In genomic region chr1:68497358-68497698, GRCh38 we compare ENCODE assay signal across 8 cellular contexts. TPM values are rescaled to one million over a fixed set of nuclear protein-coding genes. Genes with fewer than 3 reads are reported as not detected.
DNase-seq lines count a peak whose midpoint lies in the region; TF ChIP-seq lines count a peak whose summit lies in the region.

No MANE protein-coding gene starts in this region.

- TF ChIP-seq CTCF in GM06990 (IDR thresholded peaks at IDR 0.05; ENCODE audit: insufficient read depth, low read length, poor library complexity, severe bottlenecking) (no peak), HFF-Myc (IDR thresholded peaks at IDR 0.05; ENCODE audit: low read depth, low read length, missing control alignments) (no peak), SK-N-SH (IDR thresholded peaks at IDR 0.05) (no peak), hepatocyte (IDR thresholded peaks at IDR 0.05; ENCODE audit: poor library complexity) (no peak), stomach (IDR thresholded peaks at IDR 0.05) (no peak)

- H3K9me3 ChIP-seq in SK-N-SH (no peaks in the 10 kb centered on the region), hepatocyte (ENCODE audit: low read depth) (no peaks in the 10 kb centered on the region), stomach (no peaks in the 10 kb centered on the region)

- H3K79me2 ChIP-seq in SK-N-SH (ENCODE audit: insufficient read depth) = peaks cover 42% of the 10 kb centered on the region
- H3K79me2 ChIP-seq in hepatocyte = peaks cover 14% of the 10 kb centered on the region

- H3K27me3 ChIP-seq in GM06990 (replicated peaks; ENCODE audit: control insufficient read depth, insufficient read depth, low read length) = no peaks in the 10 kb centered on the region
- H3K27me3 ChIP-seq in SK-N-SH (ENCODE audit: insufficient read depth) = no peaks in the 10 kb centered on the region
- H3K27me3 ChIP-seq in hepatocyte = no peaks in the 10 kb centered on the region
- H3K27me3 ChIP-seq in stomach = no peaks in the 10 kb centered on the region

- H3K4me3 ChIP-seq in GM06990 (replicated peaks; ENCODE audit: low read depth, low read length) (peak overlapping the region; percentile 97), HFF-Myc (replicated peaks; ENCODE audit: low read depth, low read length) (peak overlapping the region; percentile 99), SK-N-SH (ENCODE audit: low read depth in 2 of 2, low read length in 1 of 2) (peak overlapping the region; percentile 94 to 95), hepatocyte (peak overlapping the region; percentile 9), stomach (peak overlapping the region; percentile 62 to 73 (median 68))

- TF ChIP-seq RAD21 in SK-N-SH (IDR thresholded peaks at IDR 0.05; ENCODE audit: low read length) = no peak

- WGBS in SK-N-SH (ENCODE audit: low lambda C conversion rate) = 26% methylated on average over 3 of the region's 3 CpGs
- WGBS in hepatocyte (ENCODE audit: low lambda C conversion rate, missing lambda C conversion rate) = 13% methylated on average over 3 of the region's 3 CpGs
- WGBS in stomach, 5 donors = 0 to 10% (median 4%) methylated on average over 3 of the region's 3 CpGs

- peaks cover 7 to 13% of the 10 kb centered on the region in 2 experiments; a peak in 3 of 4 replicates for H3K4me1 ChIP-seq in SK-N-SH (ENCODE audit: control insufficient read depth in 1 of 2, insufficient read depth in 2 of 2, low read depth in 1 of 2, low read length in 1 of 2)
- H3K4me1 ChIP-seq in hepatocyte (ENCODE audit: insufficient read depth) = peaks cover 8% of the 10 kb centered on the region
- peaks cover 6 to 21% (median 17%) of the 10 kb centered on the region in 4 donors for H3K4me1 ChIP-seq in stomach

- CTCF ChIA-PET in SK-N-SH (lab: Yijun Ruan, JAX) = interaction anchor here (1.0 kb wide), 1 partner anchor 9 kb away, joined by 3 read pairs; no protein-coding TSS in a partner anchor

- H3K27ac ChIP-seq in SK-N-SH (ENCODE audit: low read depth in 2 of 2, low read length in 1 of 2) (peak overlapping the region; percentile 41 to 78; a peak in 3 of 4 replicates), hepatocyte (no peak overlapping the region), stomach (peak overlapping the region in 2 of 5 donors; percentile 46 to 55)

- H2AFZ ChIP-seq in SK-N-SH (ENCODE audit: low read depth) (peak overlapping the region; percentile 87), hepatocyte (peak overlapping the region; percentile 59)

- peaks cover 4% of the 10 kb centered on the region for H3F3A ChIP-seq in SK-N-SH (replicated peaks; ENCODE audit: insufficient read depth)

- H3K36me3 ChIP-seq in GM06990 (ENCODE audit: control insufficient read depth, insufficient read depth, low read length) (no peaks in the 10 kb centered on the region), SK-N-SH (replicated peaks in 1 of 2; ENCODE audit: control insufficient read depth in 1 of 2, insufficient read depth in 2 of 2, low read length in 1 of 2) (no peaks in the 10 kb centered on the region), hepatocyte (replicated peaks; ENCODE audit: insufficient read depth, low read depth) (no peaks in the 10 kb centered on the region), stomach (no peaks in the 10 kb centered on the region)

- TF ChIP-seq POLR2A in stomach (IDR thresholded peaks at IDR 0.05) = no peak

- no peak for TF ChIP-seq EP300 in SK-N-SH (IDR thresholded peaks at IDR 0.05; ENCODE audit: borderline replicate concordance in 1 of 2, low read depth in 1 of 2, low read length in 1 of 2)
- no peak for TF ChIP-seq EP300 in stomach (IDR thresholded peaks at IDR 0.05)

- H3K9me2 ChIP-seq in SK-N-SH (no peaks in the 10 kb centered on the region), hepatocyte (replicated peaks; ENCODE audit: insufficient read depth) (no peaks in the 10 kb centered on the region)

- peak overlapping the region; percentile 96 for H3K4me2 ChIP-seq in SK-N-SH
- peak overlapping the region; percentile 95 for H3K4me2 ChIP-seq in hepatocyte

- POLR2A ChIA-PET in SK-N-SH (lab: Yijun Ruan, JAX) = interaction anchor here (0.6 kb wide), 2 partner anchors 11 to 24 kb away, joined by 3 read pairs; no protein-coding TSS in a partner anchor

- H4K20me1 ChIP-seq in SK-N-SH (ENCODE audit: insufficient read depth) (no peaks in the 10 kb centered on the region), hepatocyte (ENCODE audit: insufficient read depth, poor library complexity, severe bottlenecking) (no peaks in the 10 kb centered on the region)

- H3K9ac ChIP-seq in SK-N-SH = peak overlapping the region; percentile 92; the same call in 1 of the 2 replicates

- DNase-seq in GM06990 (ENCODE audit: extremely low read depth, insufficient read length) = no peak
- DNase-seq in HFF-Myc (ENCODE audit: extremely low read depth, low read depth) = no peak
- DNase-seq in SK-N-SH = no peak
- no peak for DNase-seq in hepatocyte (ENCODE audit: low spot score)
- DNase-seq in stomach = no peak
- no peak for DNase-seq in NCI-H2029 (lab: John Stamatoyannopoulos, UW)
- DNase-seq in germinal center (ENCODE audit: low spot score) = no peak
- DNase-seq in Ammon's horn (ENCODE audit: low spot score) = no peak

- intact Hi-C loops in stomach (cut with DNase I; ENCODE audit: low total_unique reads) = no loop called here

TF ChIP-seq in SK-N-SH, 30 proteins besides CTCF, POLR2A, EP300 and RAD21 (continues in another document):
- TF ChIP-seq YY1 (IDR thresholded peaks at IDR 0.05; ENCODE audit: low read depth) = no peak
- TF ChIP-seq IRF3 (IDR thresholded peaks at IDR 0.05; ENCODE audit: low read depth, low read length) = no peak
- TF ChIP-seq FOXM1 (IDR thresholded peaks at IDR 0.05; ENCODE audit: low read depth) = no peak
- TF ChIP-seq USF2 (IDR thresholded peaks at IDR 0.05; ENCODE audit: borderline replicate concordance, low read depth, low read length) = no peak
- TF ChIP-seq EZH2phosphoT487 (IDR thresholded peaks at IDR 0.05; ENCODE audit: borderline replicate concordance, low read depth) = no peak
- no peak for TF ChIP-seq REST (IDR thresholded peaks at IDR 0.05; ENCODE audit: low read depth, low read length)
- TF ChIP-seq NFIC (IDR thresholded peaks at IDR 0.05; ENCODE audit: borderline replicate concordance) = no peak
- TF ChIP-seq SMC3 (IDR thresholded peaks at IDR 0.05; ENCODE audit: low read depth, low read length) = no peak
- TF ChIP-seq RXRA (IDR thresholded peaks at IDR 0.05; ENCODE audit: borderline replicate concordance, low read depth) = no peak
- no peak for TF ChIP-seq GABPA (IDR thresholded peaks at IDR 0.05; ENCODE audit: low read depth)
- TF ChIP-seq TAF1 (IDR thresholded peaks at IDR 0.05; ENCODE audit: borderline replicate concordance, low read depth, low read length) = no peak

RNA-seq across cellular contexts. Expression of gene DEPDC1, which starts 0.4 kb away (rescaled TPM):
- polyA plus RNA-seq in SK-N-SH (2012; rRNA removed) = 3.8 TPM in 2 replicates
- 6.0 and 7.5 TPM in 2 replicates for polyA plus RNA-seq in SK-N-SH (2012; cell fraction: cytosol; rRNA removed)
- 1.7 and 2.7 TPM in 2 replicates for polyA plus RNA-seq in SK-N-SH (2012; cell fraction: nucleus; rRNA removed)
- 4.0 and 5.0 TPM in 2 replicates for total RNA-seq in hepatocyte
- polyA plus RNA-seq in hepatocyte = 2.1 and 2.9 TPM in 2 replicates
- total RNA-seq in stomach = 10 to 100 TPM in 1 of 5 donors, 1 to 10 TPM in 2, under 1 TPM in 1, not detected in 1; 0.29 to 16.3 (median 3.8) TPM
- polyA plus RNA-seq in stomach = 1 to 10 TPM in 2 of 3 donors, under 1 TPM in 1; 1.00 to 2.4 (median 1.5) TPM

RNA-seq across cellular contexts. Expression of gene RPE65, which starts 47.6 kb away (rescaled TPM):
- polyA plus RNA-seq in SK-N-SH (2012; rRNA removed) = 0.02 and 0.03 TPM in 2 replicates
- 0.04 and 0.08 TPM in 2 replicates for polyA plus RNA-seq in SK-N-SH (2012; cell fraction: cytosol; rRNA removed)
- polyA plus RNA-seq in SK-N-SH (2012; cell fraction: nucleus; rRNA removed) = 0.02 and 0.05 TPM in 2 replicates
- 0.32 and 0.70 TPM in 2 replicates for total RNA-seq in hepatocyte
- 0.39 TPM in 1 of 2 replicates, not detected in the other for polyA plus RNA-seq in hepatocyte
- 1 to 10 TPM in 1 of 5 donors, under 1 TPM in 2, not detected in 2; 0.43 to 1.7 (median 0.58) TPM for total RNA-seq in stomach
- polyA plus RNA-seq in stomach = under 1 TPM in 2 of 3 donors, not detected in 1; 0.03 to 0.46 TPM

Comparison
In these comparisons a context has a peak if more than half of its experiments do, and no peak if none do; other contexts are left out.
1. H3K4me3 ChIP-seq: peak in every context shown above with its lines; median percentile 99 in HFF-Myc; 97 in GM06990; 94 in SK-N-SH; 68 in stomach; 9 in hepatocyte.